Comparison of ENCODE assay signal across 8 cellular contexts in genomic region chr3:14947886-14948608, GRCh38. TPM values are rescaled to one million over a fixed set of nuclear protein-coding genes. Genes with fewer than 3 reads are reported as not detected.
DNase-seq lines count a peak whose midpoint lies in the region; ATAC-seq and TF ChIP-seq lines count a peak whose summit lies in the region.

No MANE protein-coding gene starts in this region.

- peak; percentile 89 for ATAC-seq in GM18873 (IDR thresholded peaks at IDR 0.05; ENCODE audit: low FRiP score, unreplicated experiment)
- peak; percentile 84 for ATAC-seq in HG03135 (IDR thresholded peaks at IDR 0.05; ENCODE audit: unreplicated experiment)

- H3K27me3 ChIP-seq in breast epithelium = no peaks in the 10 kb centered on the region
- no peaks in the 10 kb centered on the region for H3K27me3 ChIP-seq in skeletal muscle tissue (ENCODE audit: control insufficient read depth in 3 of 3, insufficient read depth in 3 of 3, low read length in 3 of 3)

- DNase-seq in ACHN (peak; percentile 93), NCI-H2196 (lab: John Stamatoyannopoulos, UW; ENCODE audit: unreplicated experiment) (peak; percentile 82), breast epithelium (ENCODE audit: low spot score in 2 of 2) (peak; percentile 94 to 96)

- peak overlapping the region; percentile 77 to 96 (median 83) for H3K9ac ChIP-seq in skeletal muscle tissue (ENCODE audit: low read depth in 1 of 3, low read length in 3 of 3)

- intact Hi-C loops in breast epithelium (cut with DNase I; ENCODE audit: low total_unique reads) = loop anchor here (10.0 kb wide), 1 partner anchor 257 kb away; the partner anchor contains the start of gene CAPN7

- in situ Hi-C loops in ACHN (cut with HindIII; ENCODE audit: low pct_ligation_motif_present, low pct_unique_long_range_greater_than_20kb, low sequenced_read_pairs) = no loop called here

- H3K4me1 ChIP-seq in breast epithelium (peaks cover 0 to 9% of the 10 kb centered on the region in 2 donors), skeletal muscle tissue (ENCODE audit: control insufficient read depth in 3 of 3, insufficient read depth in 3 of 3, low read length in 3 of 3) (peaks cover 14 to 27% (median 26%) of the 10 kb centered on the region in 3 donors)

- peak overlapping the region; percentile 100 for H3K27ac ChIP-seq in VCaP
- peak overlapping the region; percentile 97 to 99 for H3K27ac ChIP-seq in breast epithelium
- H3K27ac ChIP-seq in skeletal muscle tissue (ENCODE audit: low read depth, low read length) = peak overlapping the region; percentile 96

- TF ChIP-seq POLR2A in breast epithelium (IDR thresholded peaks at IDR 0.05) = no peak

- H3K4me3 ChIP-seq in breast epithelium = peak overlapping the region; percentile 79 to 95 (median 79)
- peak overlapping the region; percentile 82 for H3K4me3 ChIP-seq in iPS-18c (ENCODE audit: insufficient read depth, low read depth, low read length)
- H3K4me3 ChIP-seq in skeletal muscle tissue (ENCODE audit: low read length in 3 of 3) = peak overlapping the region; percentile 80 to 81 (median 81)

- H3K9me3 ChIP-seq in breast epithelium = no peaks in the 10 kb centered on the region
- no peaks in the 10 kb centered on the region for H3K9me3 ChIP-seq in iPS-18c (ENCODE audit: control insufficient read depth, insufficient read depth, low read length)
- H3K9me3 ChIP-seq in skeletal muscle tissue (ENCODE audit: control insufficient read depth in 3 of 3, low read length in 3 of 3) = no peaks in the 10 kb centered on the region

- TF ChIP-seq CTCF in VCaP (conservative IDR thresholded peaks at IDR 0.05) (no peak), breast epithelium (IDR thresholded peaks at IDR 0.05) (no peak)

- H3K36me3 ChIP-seq in breast epithelium = peaks cover under 1% of the 10 kb centered on the region
- H3K36me3 ChIP-seq in skeletal muscle tissue (ENCODE audit: control insufficient read depth in 3 of 3, insufficient read depth in 3 of 3, low read length in 3 of 3) = peaks cover 7 to 17% (median 7%) of the 10 kb centered on the region in 3 donors

RNA-seq across cellular contexts. Expression of gene NR2C2, which starts 0.7 kb away (rescaled TPM):
- total RNA-seq in breast epithelium = 10 to 100 TPM; 41.9 to 71.0 (median 52.8) TPM
- 27.7 TPM for total RNA-seq in skeletal muscle tissue

Comparison
In these comparisons a context has a peak if more than half of its experiments do, and no peak if none do; other contexts are left out.
1. Peak in every context shown above with its lines: DNase-seq, ATAC-seq, H3K4me3 ChIP-seq and H3K27ac ChIP-seq.